ENCODE assay signal across 9 cellular contexts in the genomic region with DNA sequence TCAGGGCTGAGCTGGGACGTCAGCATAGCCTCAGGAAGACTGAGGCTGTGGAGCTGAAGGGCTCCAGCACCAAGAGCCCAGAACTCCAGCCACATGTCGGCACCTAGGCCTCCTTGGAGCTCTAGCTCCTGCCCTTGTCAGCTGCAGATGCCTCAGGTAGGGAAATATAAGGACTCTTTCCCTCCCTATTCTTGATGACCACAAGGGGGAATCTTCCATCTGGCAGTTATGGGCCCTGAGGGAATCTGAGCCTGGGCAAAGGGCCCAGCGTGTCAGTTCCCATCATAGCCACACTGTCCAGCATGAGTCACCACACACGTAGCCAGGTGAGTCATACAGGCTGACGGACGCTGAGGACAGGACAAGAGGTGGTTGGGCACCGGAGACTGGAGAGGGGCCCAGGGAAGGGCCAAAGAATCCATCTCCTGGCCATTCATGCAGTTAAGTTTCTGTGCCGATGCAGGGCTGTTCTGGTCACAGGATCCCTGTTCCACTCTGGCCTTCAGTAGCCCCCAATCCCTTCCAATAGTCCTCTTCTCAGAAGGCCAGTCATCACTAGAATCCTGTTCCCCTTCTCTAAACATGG. TPM values are rescaled to one million over a fixed set of nuclear protein-coding genes. Genes with fewer than 3 reads are reported as not detected.
DNase-seq lines count a peak whose midpoint lies in the region; ATAC-seq, FAIRE-seq and TF ChIP-seq lines count a peak whose summit lies in the region.
"Had no signal": no experiment of that assay in that cellular context is flagged by ENCODE, and none has a peak within 500 bp of the region (broad histone marks: within the 10 kb centered on the region; RNA-seq: fewer than 3 reads in every experiment).

No MANE protein-coding gene starts in this region.

- H3K79me2 ChIP-seq in GM23338 (replicated peaks; ENCODE audit: insufficient read depth) (peaks cover 5% of the 10 kb centered on the region), SK-N-SH (ENCODE audit: insufficient read depth) (peaks cover 28% of the 10 kb centered on the region; the same call in 1 of the 2 replicates), trophoblast cell (ENCODE audit: control insufficient read depth, insufficient read depth, low read length, poor library complexity) (peaks cover 12% of the 10 kb centered on the region)

- TF ChIP-seq EP300 in A549 (IDR thresholded peaks at IDR 0.05) (no peak), SK-N-SH (IDR thresholded peaks at IDR 0.05; ENCODE audit: borderline replicate concordance in 1 of 2, low read depth in 1 of 2, low read length in 1 of 2) (peak; percentile 19 to 80; a peak in 1 of 4 replicates)

- H3K4me3 Mint-ChIP-seq in GM23338: peak overlapping the region; percentile 98
- no peak overlapping the region for H3K4me3 Mint-ChIP-seq in activated CD8-positive, alpha-beta memory T cell treated with anti-CD3 and anti-CD28 coated beads, Interleukin-2, amount 10 ng/mL, durations not matched to agents 7 days and 5 days

- H4K91ac ChIP-seq in trophoblast cell (ENCODE audit: low read depth, low read length): peak overlapping the region; percentile 40

- peak overlapping the region; percentile 2; the same call in 1 of the 2 replicates for H3K27ac Mint-ChIP-seq in GM23338
- no peak overlapping the region for H3K27ac Mint-ChIP-seq in activated CD8-positive, alpha-beta memory T cell treated with anti-CD3 and anti-CD28 coated beads, Interleukin-2, amount 10 ng/mL, durations not matched to agents 7 days and 5 days

- peaks cover 17% of the 10 kb centered on the region for H3K4me1 Mint-ChIP-seq in GM23338
- peaks cover 19% of the 10 kb centered on the region for H3K4me1 Mint-ChIP-seq in activated CD8-positive, alpha-beta memory T cell treated with anti-CD3 and anti-CD28 coated beads, Interleukin-2, amount 10 ng/mL, durations not matched to agents 7 days and 5 days

- peak overlapping the region; percentile 90; the same call in 1 of the 2 replicates for H3K9ac ChIP-seq in SK-N-SH
- peak overlapping the region; percentile 26 for H3K9ac ChIP-seq in trophoblast cell (ENCODE audit: low read length)

- no peak overlapping the region for H3K14ac ChIP-seq in trophoblast cell (ENCODE audit: low read length)

- TF ChIP-seq RAD21 in A549 (conservative IDR thresholded peaks at IDR 0.05 in 1 of 2, IDR thresholded peaks at IDR 0.05 in 1 of 2) (peak; percentile 55 to 56; a peak in 3 of 5 replicates), SK-N-SH (IDR thresholded peaks at IDR 0.05; ENCODE audit: low read length) (peak; percentile 31; the same call in 1 of the 2 replicates)

- H3K9me3 ChIP-seq in A549: no peaks in the 10 kb centered on the region
- H3K9me3 ChIP-seq in SK-N-SH: no peaks in the 10 kb centered on the region
- no peaks in the 10 kb centered on the region for H3K9me3 ChIP-seq in trophoblast cell (ENCODE audit: insufficient read depth, low read depth, low read length)

- H3K36me3 Mint-ChIP-seq in GM23338 (ENCODE audit: low read depth): peaks cover 7% of the 10 kb centered on the region; the same call in 2 of the 3 replicates
- H3K36me3 Mint-ChIP-seq in activated CD8-positive, alpha-beta memory T cell treated with anti-CD3 and anti-CD28 coated beads, Interleukin-2, amount 10 ng/mL, durations not matched to agents 7 days and 5 days: peaks cover 5% of the 10 kb centered on the region

- CTCF ChIA-PET in A549 (lab: Yijun Ruan, JAX): interaction anchor here (0.7 to 12.8 kb wide), 28 partner anchors 8 to 295 kb away, joined by 3 to 171 read pairs (median 4); partner anchors contain the start of genes EIF2B4, SNX17, TRIM54 and ZNF513
- CTCF ChIA-PET in SK-N-SH (lab: Yijun Ruan, JAX): interaction anchor here (0.6 to 3.5 kb wide), 7 partner anchors 9 to 236 kb away, joined by 3 to 27 read pairs (median 3); partner anchors contain the start of gene UCN
- CTCF ChIA-PET in activated CD8-positive, alpha-beta memory T cell treated with anti-CD3 and anti-CD28 coated beads, Interleukin-2, amount 10 ng/mL, durations not matched to agents 7 days and 5 days (lab: Charles Lee): interaction anchor here (0.5 to 4.5 kb wide), 2 partner anchors 18 to 205 kb away, joined by 3 to 19 read pairs; no protein-coding TSS in a partner anchor

- no peak overlapping the region for H2BK120ac ChIP-seq in trophoblast cell (ENCODE audit: insufficient read depth, low read length, poor library complexity)

- 4% methylated on average over 8 of the region's 8 CpGs for WGBS in A549 (ENCODE audit: missing lambda C conversion rate)
- 13% methylated on average over 8 of the region's 8 CpGs for WGBS in SK-N-SH (ENCODE audit: low lambda C conversion rate)
- WGBS in trophoblast cell (ENCODE audit: extremely low coverage, insufficient coverage, insufficient read length): no CpG with 5 or more reads among the region's 8 CpGs

- no peak overlapping the region for H2AFZ ChIP-seq in GM23338
- no peak overlapping the region for H2AFZ ChIP-seq in SK-N-SH (ENCODE audit: low read depth)
- no peak overlapping the region for H2AFZ ChIP-seq in trophoblast cell (ENCODE audit: insufficient read depth, low read length, poor library complexity)

- no peak overlapping the region for H3K23ac ChIP-seq in trophoblast cell (ENCODE audit: low read length)

- no peaks in the 10 kb centered on the region for H3K9me3 Mint-ChIP-seq in GM23338
- no peaks in the 10 kb centered on the region for H3K9me3 Mint-ChIP-seq in activated CD8-positive, alpha-beta memory T cell treated with anti-CD3 and anti-CD28 coated beads, Interleukin-2, amount 10 ng/mL, durations not matched to agents 7 days and 5 days (ENCODE audit: low read depth)

- no peak overlapping the region for H3K4ac ChIP-seq in trophoblast cell (ENCODE audit: low read depth, low read length)

- H2BK5ac ChIP-seq in trophoblast cell (ENCODE audit: low read depth, low read length, poor library complexity): no peak overlapping the region

- H3K27me3 Mint-ChIP-seq in GM23338 (ENCODE audit: insufficient read depth, low read depth, poor library complexity): peaks cover 4% of the 10 kb centered on the region
- no peaks in the 10 kb centered on the region for H3K27me3 Mint-ChIP-seq in activated CD8-positive, alpha-beta memory T cell treated with anti-CD3 and anti-CD28 coated beads, Interleukin-2, amount 10 ng/mL, durations not matched to agents 7 days and 5 days

- no peaks in the 10 kb centered on the region for H3K27me3 ChIP-seq in GM23338 (ENCODE audit: insufficient read depth)
- no peaks in the 10 kb centered on the region for H3K27me3 ChIP-seq in SK-N-SH (ENCODE audit: insufficient read depth)
- H3K27me3 ChIP-seq in trophoblast cell (ENCODE audit: insufficient read depth, low read length): no peaks in the 10 kb centered on the region

- 0 out of 2 replicates have a peak, but pooled peaks cover under 1% of the 10 kb centered on the region for H3K36me3 ChIP-seq in GM23338 (ENCODE audit: insufficient read depth)
- peaks cover 0 to 16% of the 10 kb centered on the region in 2 experiments for H3K36me3 ChIP-seq in SK-N-SH (replicated peaks in 1 of 2; ENCODE audit: control insufficient read depth in 1 of 2, insufficient read depth in 2 of 2, low read length in 1 of 2)
- peaks cover 5 to 6% of the 10 kb centered on the region in 2 experiments for H3K36me3 ChIP-seq in trophoblast cell (ENCODE audit: control insufficient read depth in 1 of 2, insufficient read depth in 2 of 2, low read length in 2 of 2)

- peaks cover 18% of the 10 kb centered on the region for H3K79me1 ChIP-seq in trophoblast cell (ENCODE audit: low read length)

- POLR2A ChIA-PET in A549 (lab: Yijun Ruan, JAX): interaction anchor here (0.6 to 1.0 kb wide), 2 partner anchors 11 to 18 kb away, joined by 3 to 10 read pairs; no protein-coding TSS in a partner anchor
- POLR2A ChIA-PET in SK-N-SH (lab: Yijun Ruan, JAX): no interaction called here

- no peaks in the 10 kb centered on the region for H3K9me2 ChIP-seq in GM23338 (ENCODE audit: insufficient read depth)
- H3K9me2 ChIP-seq in SK-N-SH: no peaks in the 10 kb centered on the region

- no peak for TF ChIP-seq POLR2A in A549 (IDR thresholded peaks at IDR 0.05; ENCODE audit: low read length)

- no peak overlapping the region for H4K8ac ChIP-seq in trophoblast cell (ENCODE audit: low read depth, low read length)

- H3K4me3 ChIP-seq in A549: peak overlapping the region; percentile 58; the same call in 1 of the 3 replicates
- H3K4me3 ChIP-seq in GM23338: no peak overlapping the region
- peak overlapping the region in 1 of 2 experiments; percentile 76; a peak in 2 of 4 replicates for H3K4me3 ChIP-seq in SK-N-SH (ENCODE audit: low read depth in 2 of 2, low read length in 1 of 2)
- peak overlapping the region; percentile 39 for H3K4me3 ChIP-seq in fibroblast of the aortic adventitia (ENCODE audit: low read depth, low read length)
- no peak overlapping the region for H3K4me3 ChIP-seq in trophoblast cell (ENCODE audit: low read depth, low read length)

- no peak overlapping the region for H4K12ac ChIP-seq in trophoblast cell (ENCODE audit: low read depth, low read length)

- no peak overlapping the region for H3K18ac ChIP-seq in trophoblast cell (ENCODE audit: low read length)

- H3K27ac ChIP-seq in A549 (peak overlapping the region; percentile 93 to 99), GM23338 (ENCODE audit: low read depth) (peak overlapping the region; percentile 20; the same call in 1 of the 2 replicates), SK-N-SH (ENCODE audit: low read depth in 2 of 2, low read length in 1 of 2) (peak overlapping the region; percentile 90 to 98), trophoblast cell (ENCODE audit: low read depth, low read length) (peak overlapping the region; percentile 88)

- ATAC-seq in A549: peak; percentile 86 to 88
- ATAC-seq in GM23338: peak; percentile 44
- no peak for ATAC-seq in HG02763 (IDR thresholded peaks at IDR 0.05; ENCODE audit: unreplicated experiment)
- ATAC-seq in activated CD8-positive, alpha-beta memory T cell treated with anti-CD3 and anti-CD28 coated beads, Interleukin-2, amount 10 ng/mL, durations not matched to agents 7 days and 5 days: no peak
- no peak for ATAC-seq in HG03108 (IDR thresholded peaks at IDR 0.05; ENCODE audit: unreplicated experiment)

- H3F3A ChIP-seq in GM23338 (replicated peaks; ENCODE audit: low read depth) (peaks cover 17% of the 10 kb centered on the region; the same call in 1 of the 2 replicates), SK-N-SH (replicated peaks; ENCODE audit: insufficient read depth) (peaks cover 13% of the 10 kb centered on the region)

- TF ChIP-seq CTCF in A549 (IDR thresholded peaks at IDR 0.05) (peak; percentile 59), GM23338 (conservative IDR thresholded peaks at IDR 0.05; ENCODE audit: low read depth in 2 of 2) (peak; percentile 41 to 52), SK-N-SH (IDR thresholded peaks at IDR 0.05) (peak; percentile 70), fibroblast of the aortic adventitia (IDR thresholded peaks at IDR 0.05; ENCODE audit: insufficient read depth, low read length) (peak; percentile 73)

- FAIRE-seq in A549 (lab: Jason Lieb, UNC): peak; percentile 51
- FAIRE-seq: endometrium had no signal

- no peak overlapping the region for H2AK5ac ChIP-seq in trophoblast cell (ENCODE audit: low read length)

- no peak overlapping the region for H2BK12ac ChIP-seq in trophoblast cell (ENCODE audit: low read length)

- DNase-seq in A549 (ENCODE audit: low read depth in 1 of 2, low spot score in 1 of 2): peak; percentile 96 to 98
- DNase-seq in GM23338 (ENCODE audit: low spot score): peak; percentile 78
- DNase-seq in SK-N-SH: peak; percentile 66
- peak; percentile 98 for DNase-seq in fibroblast of the aortic adventitia (ENCODE audit: low read depth)
- peak; percentile 97 to 99 for DNase-seq in trophoblast cell
- no peak for DNase-seq in activated CD8-positive, alpha-beta memory T cell treated with anti-CD3 and anti-CD28 coated beads, Interleukin-2, amount 10 ng/mL, durations not matched to agents 7 days and 5 days

- H4K20me1 ChIP-seq in GM23338 (replicated peaks; ENCODE audit: insufficient read depth): no peaks in the 10 kb centered on the region
- H4K20me1 ChIP-seq in SK-N-SH (ENCODE audit: insufficient read depth): no peaks in the 10 kb centered on the region

- H3K4me2 ChIP-seq in A549 (peak overlapping the region; percentile 82), GM23338 (no peak overlapping the region), SK-N-SH (peak overlapping the region; percentile 93), trophoblast cell (ENCODE audit: low read length) (peak overlapping the region; percentile 51)

- H3K4me1 ChIP-seq in A549 (peaks cover 31% of the 10 kb centered on the region), GM23338 (ENCODE audit: insufficient read depth) (peaks cover 19% of the 10 kb centered on the region), SK-N-SH (ENCODE audit: control insufficient read depth in 1 of 2, insufficient read depth in 2 of 2, low read depth in 1 of 2, low read length in 1 of 2) (peaks cover 9 to 33% of the 10 kb centered on the region in 2 experiments; a peak in 3 of 4 replicates), trophoblast cell (ENCODE audit: control insufficient read depth in 1 of 2, insufficient read depth in 2 of 2, low read length in 2 of 2) (peaks cover 14 to 17% of the 10 kb centered on the region in 2 experiments)

RNA-seq across cellular contexts. Expression of gene MPV17, which starts 1.8 kb away (rescaled TPM):
- polyA plus RNA-seq in A549 (2011; rRNA removed) (130 and 157 TPM in 2 replicates), A549 (2017; fragmentation: RNase III; extraction: RNeasy Plus Mini Kit Qiagen cat#74134 plus additional on column Dnase treatment) (61.4 to 70.5 TPM (median 67.7 TPM) in 3 replicates), GM23338 (2016; fragmentation: Nextera tagmentation; extraction: Ambion mirVana) (93.1 and 94.2 TPM in 2 replicates), SK-N-SH (2012; rRNA removed) (255 and 265 TPM in 2 replicates)
- polyA plus RNA-seq in A549 (2012; cell fraction: cytosol; rRNA removed): 133 and 139 TPM in 2 replicates
- 126 and 187 TPM in 2 replicates for polyA plus RNA-seq in A549 (2012; cell fraction: nucleus; rRNA removed)
- polyA minus RNA-seq in A549 (2011; rRNA and poly(A)+ RNA removed): 164 and 218 TPM in 2 replicates
- 52.5 and 68.9 TPM in 2 replicates for total RNA-seq in GM23338 (2014; rRNA removed; shearing (Covaris generic))
- polyA plus RNA-seq in SK-N-SH (2012; cell fraction: cytosol; rRNA removed): 202 and 227 TPM in 2 replicates
- polyA plus RNA-seq in SK-N-SH (2012; cell fraction: nucleus; rRNA removed): 276 and 373 TPM in 2 replicates
- total RNA-seq in fibroblast of the aortic adventitia (ENCODE audit: low replicate concordance): 37.7 and 92.8 TPM in 2 replicates
- polyA plus RNA-seq in trophoblast cell (2013): 111 and 118 TPM in 2 replicates
- 10 to 100 TPM; 87.4 to 97.6 TPM for total RNA-seq in activated CD8-positive, alpha-beta memory T cell treated with anti-CD3 and anti-CD28 coated beads, Interleukin-2, amount 10 ng/mL, durations not matched to agents 7 days and 5 days

RNA-seq across cellular contexts. Expression of gene UCN, which starts 12.8 kb away (rescaled TPM):
- polyA plus RNA-seq in A549 (2011; rRNA removed) (1.0 TPM in 2 replicates), A549 (2017; fragmentation: RNase III; extraction: RNeasy Plus Mini Kit Qiagen cat#74134 plus additional on column Dnase treatment) (0.76 to 1.3 TPM (median 1.0 TPM) in 3 replicates), GM23338 (2016; fragmentation: Nextera tagmentation; extraction: Ambion mirVana) (0.30 and 0.99 TPM in 2 replicates), SK-N-SH (2012; rRNA removed) (2.8 and 2.9 TPM in 2 replicates)
- 1.7 and 2.2 TPM in 2 replicates for polyA plus RNA-seq in A549 (2012; cell fraction: cytosol; rRNA removed)
- 18.1 and 20.0 TPM in 2 replicates for polyA plus RNA-seq in A549 (2012; cell fraction: nucleus; rRNA removed)
- polyA minus RNA-seq in A549 (2011; rRNA and poly(A)+ RNA removed): 0.66 and 1.1 TPM in 2 replicates
- 0.59 TPM in 1 of 2 replicates, not detected in the other for total RNA-seq in GM23338 (2014; rRNA removed; shearing (Covaris generic))
- 0.66 and 0.90 TPM in 2 replicates for polyA plus RNA-seq in SK-N-SH (2012; cell fraction: cytosol; rRNA removed)
- 21.6 and 37.2 TPM in 2 replicates for polyA plus RNA-seq in SK-N-SH (2012; cell fraction: nucleus; rRNA removed)
- 0.27 and 1.1 TPM in 2 replicates for total RNA-seq in fibroblast of the aortic adventitia (ENCODE audit: low replicate concordance)
- polyA plus RNA-seq in trophoblast cell (2013): 0.35 and 0.79 TPM in 2 replicates
- total RNA-seq in activated CD8-positive, alpha-beta memory T cell treated with anti-CD3 and anti-CD28 coated beads, Interleukin-2, amount 10 ng/mL, durations not matched to agents 7 days and 5 days: 1 to 10 TPM; 1.1 to 2.6 TPM

RNA-seq across cellular contexts. Expression of gene GTF3C2, which starts 35.5 kb away (rescaled TPM):
- polyA plus RNA-seq in A549 (2011; rRNA removed) (101 and 130 TPM in 2 replicates), A549 (2017; fragmentation: RNase III; extraction: RNeasy Plus Mini Kit Qiagen cat#74134 plus additional on column Dnase treatment) (69.2 to 78.2 TPM (median 75.4 TPM) in 3 replicates), GM23338 (2016; fragmentation: Nextera tagmentation; extraction: Ambion mirVana) (69.1 and 81.7 TPM in 2 replicates), SK-N-SH (2012; rRNA removed) (65.8 and 76.0 TPM in 2 replicates)
- polyA plus RNA-seq in A549 (2012; cell fraction: cytosol; rRNA removed): 77.7 and 97.8 TPM in 2 replicates
- polyA plus RNA-seq in A549 (2012; cell fraction: nucleus; rRNA removed): 154 and 161 TPM in 2 replicates
- 100 and 126 TPM in 2 replicates for polyA minus RNA-seq in A549 (2011; rRNA and poly(A)+ RNA removed)
- 110 and 118 TPM in 2 replicates for total RNA-seq in GM23338 (2014; rRNA removed; shearing (Covaris generic))
- 44.7 and 53.9 TPM in 2 replicates for polyA plus RNA-seq in SK-N-SH (2012; cell fraction: cytosol; rRNA removed)
- 131 and 185 TPM in 2 replicates for polyA plus RNA-seq in SK-N-SH (2012; cell fraction: nucleus; rRNA removed)
- 27.2 and 33.4 TPM in 2 replicates for total RNA-seq in fibroblast of the aortic adventitia (ENCODE audit: low replicate concordance)
- 51.4 and 53.1 TPM in 2 replicates for polyA plus RNA-seq in trophoblast cell (2013)
- total RNA-seq in activated CD8-positive, alpha-beta memory T cell treated with anti-CD3 and anti-CD28 coated beads, Interleukin-2, amount 10 ng/mL, durations not matched to agents 7 days and 5 days: 10 to 100 TPM; 54.6 to 67.6 TPM

RNA-seq across cellular contexts. Expression of gene TRIM54, which starts 38.8 kb away (rescaled TPM):
- polyA plus RNA-seq in A549 (2011; rRNA removed) (0.05 and 0.14 TPM in 2 replicates), A549 (2017; fragmentation: RNase III; extraction: RNeasy Plus Mini Kit Qiagen cat#74134 plus additional on column Dnase treatment) (0.07 to 0.13 TPM (median 0.11 TPM) in 3 replicates), GM23338 (2016; fragmentation: Nextera tagmentation; extraction: Ambion mirVana) (1.6 and 3.4 TPM in 2 replicates), SK-N-SH (2012; rRNA removed) (0.28 and 0.36 TPM in 2 replicates)
- 0.11 and 0.17 TPM in 2 replicates for polyA plus RNA-seq in A549 (2012; cell fraction: cytosol; rRNA removed)
- polyA plus RNA-seq in A549 (2012; cell fraction: nucleus; rRNA removed): 0.26 and 0.39 TPM in 2 replicates
- 0.19 and 0.29 TPM in 2 replicates for polyA minus RNA-seq in A549 (2011; rRNA and poly(A)+ RNA removed)
- 3.3 and 4.5 TPM in 2 replicates for total RNA-seq in GM23338 (2014; rRNA removed; shearing (Covaris generic))
- polyA plus RNA-seq in SK-N-SH (2012; cell fraction: cytosol; rRNA removed): 0.13 and 0.22 TPM in 2 replicates
- polyA plus RNA-seq in SK-N-SH (2012; cell fraction: nucleus; rRNA removed): 0.63 and 0.81 TPM in 2 replicates
- not detected in 2 replicates for total RNA-seq in fibroblast of the aortic adventitia (ENCODE audit: low replicate concordance)
- 0.06 TPM in 1 of 2 replicates, not detected in the other for polyA plus RNA-seq in trophoblast cell (2013)
- total RNA-seq in activated CD8-positive, alpha-beta memory T cell treated with anti-CD3 and anti-CD28 coated beads, Interleukin-2, amount 10 ng/mL, durations not matched to agents 7 days and 5 days: under 1 TPM in 1 of 2 experiments, not detected in 1; 0.28 TPM

RNA-seq across cellular contexts. Expression of gene DNAJC5G, which starts 45.8 kb away (rescaled TPM):
- polyA plus RNA-seq in A549 (2011; rRNA removed): 0.12 TPM in 1 of 2 replicates, not detected in the other
- polyA plus RNA-seq in A549 (2012; cell fraction: cytosol; rRNA removed): not detected in 2 replicates
- not detected in 2 replicates for polyA plus RNA-seq in A549 (2012; cell fraction: nucleus; rRNA removed)
- polyA plus RNA-seq in A549 (2017; fragmentation: RNase III; extraction: RNeasy Plus Mini Kit Qiagen cat#74134 plus additional on column Dnase treatment): not detected in 3 replicates
- not detected in 2 replicates for polyA minus RNA-seq in A549 (2011; rRNA and poly(A)+ RNA removed)
- 0.39 and 0.59 TPM in 2 replicates for total RNA-seq in GM23338 (2014; rRNA removed; shearing (Covaris generic))
- not detected in 2 replicates for polyA plus RNA-seq in GM23338 (2016; fragmentation: Nextera tagmentation; extraction: Ambion mirVana)
- 0.18 TPM in 1 of 2 replicates, not detected in the other for polyA plus RNA-seq in SK-N-SH (2012; rRNA removed)
- polyA plus RNA-seq in SK-N-SH (2012; cell fraction: cytosol; rRNA removed): not detected in 2 replicates
- polyA plus RNA-seq in SK-N-SH (2012; cell fraction: nucleus; rRNA removed): 0.11 and 0.13 TPM in 2 replicates
- total RNA-seq in fibroblast of the aortic adventitia (ENCODE audit: low replicate concordance): not detected in 2 replicates
- polyA plus RNA-seq in trophoblast cell (2013): not detected in 2 replicates
- total RNA-seq in activated CD8-positive, alpha-beta memory T cell treated with anti-CD3 and anti-CD28 coated beads, Interleukin-2, amount 10 ng/mL, durations not matched to agents 7 days and 5 days: not detected

Comparison
In these comparisons a context has a peak if more than half of its experiments do, and no peak if none do; other contexts are left out.
1. ATAC-seq: peak in A549 (2 of 2) and GM23338 (single experiment); none in HG02763 (single experiment), activated CD8-positive, alpha-beta memory T cell treated with anti-CD3 and anti-CD28 coated beads, Interleukin-2, amount 10 ng/mL, durations not matched to agents 7 days and 5 days (single experiment) and HG03108 (single experiment).
2. H3K27ac ChIP-seq: peak in every context shown above with its lines; median percentile 96 in A549; 94 in SK-N-SH; 88 in trophoblast cell; 20 in GM23338.
3. H3K4me3 ChIP-seq: peak in A549 (single experiment) and fibroblast of the aortic adventitia (single experiment); none in GM23338 (single experiment) and trophoblast cell (single experiment).
4. Of the 12 proteins assayed by ChIP-seq in both A549 and SK-N-SH: peak only in A549: SMC3; only in SK-N-SH: CHD2, EP300, RCOR1 and REST; in both: CTCF, FOSL2, MAX, PBX3 and RAD21; in neither: 2.
5. Peak in every context shown above with its lines, with median percentiles within 50 percentile points of each other: CTCF ChIP-seq.